ENCODE assay signal across 8 cellular contexts in genomic region chr12:45273717-45274271, GRCh38. TPM values are rescaled to one million over a fixed set of nuclear protein-coding genes. Genes with fewer than 3 reads are reported as not detected.
DNase-seq lines count a peak whose midpoint lies in the region; ATAC-seq and TF ChIP-seq lines count a peak whose summit lies in the region.

No MANE protein-coding gene starts in this region.

- no peak overlapping the region for H4K91ac ChIP-seq in trophoblast cell (ENCODE audit: low read depth, low read length)

- no peaks in the 10 kb centered on the region for H3K36me3 Mint-ChIP-seq in effector memory CD8-positive, alpha-beta T cell (ENCODE audit: insufficient read depth)

- no peaks in the 10 kb centered on the region for H3K9me3 Mint-ChIP-seq in effector memory CD8-positive, alpha-beta T cell

- no peak overlapping the region for H2AK5ac ChIP-seq in trophoblast cell (ENCODE audit: low read length)

- H3K36me3 ChIP-seq in RWPE2 (ENCODE audit: low read depth) (no peaks in the 10 kb centered on the region), trophoblast cell (ENCODE audit: control insufficient read depth in 1 of 2, insufficient read depth in 2 of 2, low read length in 2 of 2) (peaks cover 0 to 2% of the 10 kb centered on the region in 2 experiments)

- H2BK12ac ChIP-seq in trophoblast cell (ENCODE audit: low read length): no peak overlapping the region

- H3K4ac ChIP-seq in trophoblast cell (ENCODE audit: low read depth, low read length): no peak overlapping the region

- ATAC-seq in RWPE2 (ENCODE audit: low read depth) (peak; percentile 88), HG03378 (IDR thresholded peaks at IDR 0.05; ENCODE audit: unreplicated experiment) (no peak)
- no peak for ATAC-seq in effector memory CD8-positive, alpha-beta T cell (replicated peaks)

- peaks cover 9% of the 10 kb centered on the region for H3K79me2 ChIP-seq in trophoblast cell (ENCODE audit: control insufficient read depth, insufficient read depth, low read length, poor library complexity)

- H2AFZ ChIP-seq in trophoblast cell (ENCODE audit: insufficient read depth, low read length, poor library complexity): no peak overlapping the region

- H3K27me3 Mint-ChIP-seq in effector memory CD8-positive, alpha-beta T cell: no peaks in the 10 kb centered on the region

- no peak overlapping the region for H3K9ac ChIP-seq in trophoblast cell (ENCODE audit: low read length)

- H3K27ac ChIP-seq in RWPE2 (ENCODE audit: poor library complexity, severe bottlenecking) (peak overlapping the region; percentile 78), trophoblast cell (ENCODE audit: low read depth, low read length) (peak overlapping the region; percentile 73)

- TF ChIP-seq CTCF in RWPE2 (IDR thresholded peaks at IDR 0.05; ENCODE audit: poor library complexity, severe bottlenecking) (no peak), fibroblast of pulmonary artery (IDR thresholded peaks at IDR 0.05; ENCODE audit: low read length, missing control alignments) (no peak)

- peaks cover 12% of the 10 kb centered on the region for H3K79me1 ChIP-seq in trophoblast cell (ENCODE audit: low read length)

- no peak overlapping the region for H3K14ac ChIP-seq in trophoblast cell (ENCODE audit: low read length)

- no peak overlapping the region for H3K18ac ChIP-seq in trophoblast cell (ENCODE audit: low read length)

- no peaks in the 10 kb centered on the region for H3K9me3 ChIP-seq in RWPE2 (ENCODE audit: severe bottlenecking)
- no peaks in the 10 kb centered on the region for H3K9me3 ChIP-seq in trophoblast cell (ENCODE audit: insufficient read depth, low read depth, low read length)

- H3K4me1 ChIP-seq in RWPE2 (ENCODE audit: insufficient read depth, poor library complexity, severe bottlenecking) (peaks cover 29% of the 10 kb centered on the region), trophoblast cell (ENCODE audit: control insufficient read depth in 1 of 2, insufficient read depth in 2 of 2, low read length in 2 of 2) (peaks cover 15 to 33% of the 10 kb centered on the region in 2 experiments)

- H3K27ac Mint-ChIP-seq in effector memory CD8-positive, alpha-beta T cell: no peak overlapping the region

- WGBS in trophoblast cell (ENCODE audit: extremely low coverage, insufficient coverage, insufficient read length): no CpG with 5 or more reads among the region's 1 CpG

- no peak overlapping the region for H4K12ac ChIP-seq in trophoblast cell (ENCODE audit: low read depth, low read length)

- no peak overlapping the region for H2BK5ac ChIP-seq in trophoblast cell (ENCODE audit: low read depth, low read length, poor library complexity)

- H3K27me3 ChIP-seq in RWPE2 (ENCODE audit: insufficient read depth, poor library complexity, severe bottlenecking) (no peaks in the 10 kb centered on the region), trophoblast cell (ENCODE audit: insufficient read depth, low read length) (no peaks in the 10 kb centered on the region)

- DNase-seq in COLO829 (ENCODE audit: low spot score): peak; percentile 94
- DNase-seq in RWPE2 (ENCODE audit: low spot score): peak; percentile 68
- peak; percentile 97 for DNase-seq in fibroblast of pulmonary artery (ENCODE audit: low read depth)
- peak; percentile 85 to 91 for DNase-seq in trophoblast cell
- DNase-seq in medulla oblongata (ENCODE audit: extremely low spot score): no peak
- no peak for DNase-seq in effector memory CD8-positive, alpha-beta T cell
- DNase-seq in NCI-H774 (lab: John Stamatoyannopoulos, UW): no peak

- peaks cover 5 to 19% of the 10 kb centered on the region in 2 donors for H3K4me1 Mint-ChIP-seq in effector memory CD8-positive, alpha-beta T cell (ENCODE audit: low read depth in 2 of 2)

- H4K8ac ChIP-seq in trophoblast cell (ENCODE audit: low read depth, low read length): no peak overlapping the region

- no peak overlapping the region for H3K4me3 Mint-ChIP-seq in effector memory CD8-positive, alpha-beta T cell

- H3K23ac ChIP-seq in trophoblast cell (ENCODE audit: low read length): no peak overlapping the region

- H2BK120ac ChIP-seq in trophoblast cell (ENCODE audit: insufficient read depth, low read length, poor library complexity): no peak overlapping the region

- H3K4me3 ChIP-seq in RWPE2 (ENCODE audit: severe bottlenecking) (no peak overlapping the region), fibroblast of pulmonary artery (replicated peaks; ENCODE audit: low read depth, low read length) (no peak overlapping the region), trophoblast cell (ENCODE audit: low read depth, low read length) (no peak overlapping the region)

- peak overlapping the region; percentile 7 for H3K4me2 ChIP-seq in trophoblast cell (ENCODE audit: low read length)

RNA-seq across cellular contexts. Expression of gene ANO6, which starts 57.9 kb away (rescaled TPM):
- polyA plus RNA-seq in trophoblast cell (2013): 83.5 and 86.6 TPM in 2 replicates

Comparison
In these comparisons a context has a peak if more than half of its experiments do, and no peak if none do; other contexts are left out.
1. DNase-seq: peak in COLO829 (single experiment), RWPE2 (single experiment), fibroblast of pulmonary artery (single experiment) and trophoblast cell (2 of 2); none in medulla oblongata (single experiment), effector memory CD8-positive, alpha-beta T cell (0 of 3) and NCI-H774 (single experiment).